28 cellular contexts compared by ENCODE assay signal in the genomic region with DNA sequence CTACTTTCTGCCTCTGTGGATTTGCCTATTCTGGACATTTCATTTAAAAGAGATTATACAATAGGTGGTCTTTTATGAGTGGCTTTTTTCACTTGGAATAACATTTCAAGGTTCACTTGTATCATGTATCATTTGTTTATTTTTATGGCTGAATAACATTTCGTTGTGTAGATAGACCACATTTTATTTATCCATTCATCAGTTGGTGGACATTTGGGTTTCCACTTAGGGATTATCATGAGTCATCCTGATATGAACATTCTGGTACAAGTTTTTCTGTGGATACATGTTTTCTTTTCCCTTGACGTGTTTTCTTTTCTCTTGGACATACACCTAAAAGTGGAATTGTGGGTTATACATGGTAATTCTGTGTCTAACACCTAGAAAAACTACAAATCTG. TPM values are rescaled to one million over a fixed set of nuclear protein-coding genes. Genes with fewer than 3 reads are reported as not detected.
"Had no signal": no experiment of that assay in that cellular context is flagged by ENCODE, and none has a peak within 500 bp of the region (broad histone marks: within the 10 kb centered on the region; RNA-seq: fewer than 3 reads in every experiment).

No MANE protein-coding gene starts in this region.

- FAIRE-seq: pancreas had no signal

- H3K27me3 ChIP-seq: colonic mucosa, esophagus muscularis mucosa, hepatocyte, neutrophil, pancreas, upper lobe of left lung had no signal

- H2AFZ ChIP-seq: hepatocyte had no signal

- H3K36me3 ChIP-seq: colonic mucosa, esophagus muscularis mucosa, left ventricle myocardium inferior, neutrophil, pancreas, upper lobe of left lung had no signal

- H3K4me1 ChIP-seq: colonic mucosa, left ventricle myocardium inferior, upper lobe of left lung had no signal

- H3K27ac ChIP-seq: colonic mucosa, esophagus muscularis mucosa, hepatocyte, left ventricle myocardium inferior, neutrophil, pancreas, upper lobe of left lung had no signal

- H3K9me3 ChIP-seq: colonic mucosa, neutrophil, pancreas had no signal

- DNase-seq: activated CD4-positive, alpha-beta memory T cell treated with anti-CD3 and anti-CD28 coated beads for 36 hours; activated CD4-positive, alpha-beta T cell treated with anti-CD3 and anti-CD28 coated beads for 4 hours; activated CD4-positive, CD25-positive, alpha-beta regulatory T cell; activated effector memory CD4-positive, alpha-beta T cell treated with Interleukin-2 at 50 U/mL for 16 hours; activated naive CD4-positive, alpha-beta T cell treated with anti-CD3 and anti-CD28 coated beads, Interleukin-2, amount 10 ng/mL, durations not matched to agents 7 days and 5 days; activated T-cell treated with anti-CD3 and anti-CD28 coated beads, Interleukin-2, amount 50 U/mL, for 72 hours; colonic mucosa; foreskin fibroblast; left ventricle myocardium inferior; midbrain; natural killer cell; pancreas; right cardiac atrium; stimulated activated CD4-positive, alpha-beta T cell treated with anti-CD3 and anti-CD28 coated beads, Interleukin-12 subunit alpha, Interleukin-12 subunit beta, amount 100 ng/mL, for 4 hours; stimulated activated CD4-positive, alpha-beta T cell treated with anti-CD3 and anti-CD28 coated beads, Interleukin-4, amount 100 ng/mL, for 4 hours; stimulated activated naive CD8-positive, alpha-beta T cell treated with anti-CD3 and anti-CD28 coated beads, Interleukin-15, Interleukin-2, amounts not matched to agents 100 U/mL and 50 U/mL, for 24 hours; SW 1271; T-helper 17 cell; upper lobe of left lung had no signal

- H3K4me2 ChIP-seq: hepatocyte had no signal

- H3K4me3 ChIP-seq: colonic mucosa, esophagus muscularis mucosa, hepatocyte, left ventricle myocardium inferior, pancreas, upper lobe of left lung had no signal

- ATAC-seq: activated T-cell treated with anti-CD3 and anti-CD28 coated beads, Interleukin-2, amount 50 U/mL, for 72 hours; natural killer cell; pancreas; right cardiac atrium; stimulated activated naive CD8-positive, alpha-beta T cell treated with anti-CD3 and anti-CD28 coated beads, Interleukin-15, Interleukin-2, amounts not matched to agents 100 U/mL and 50 U/mL, for 24 hours; T-helper 17 cell had no signal

RNA-seq across cellular contexts. Expression of a gene that starts 25.3 kb away (rescaled TPM):
- total RNA-seq: activated CD4-positive, alpha-beta memory T cell treated with anti-CD3 and anti-CD28 coated beads for 36 hours; activated T-cell treated with anti-CD3 and anti-CD28 coated beads, Interleukin-2, amount 50 U/mL, for 72 hours; colonic mucosa; esophagus muscularis mucosa; glomerular endothelial cell; hepatocyte; left ventricle myocardium inferior; lung microvascular endothelial cell; natural killer cell; pancreas; pulmonary artery endothelial cell; right cardiac atrium; skeletal muscle tissue; subcutaneous adipose tissue; T-helper 17 cell; upper lobe of left lung had no signal
- polyA plus RNA-seq: hepatocyte, pancreas, right cardiac atrium, thymus had no signal
